ENCODE assay signal across 23 cellular contexts in the genomic region with DNA sequence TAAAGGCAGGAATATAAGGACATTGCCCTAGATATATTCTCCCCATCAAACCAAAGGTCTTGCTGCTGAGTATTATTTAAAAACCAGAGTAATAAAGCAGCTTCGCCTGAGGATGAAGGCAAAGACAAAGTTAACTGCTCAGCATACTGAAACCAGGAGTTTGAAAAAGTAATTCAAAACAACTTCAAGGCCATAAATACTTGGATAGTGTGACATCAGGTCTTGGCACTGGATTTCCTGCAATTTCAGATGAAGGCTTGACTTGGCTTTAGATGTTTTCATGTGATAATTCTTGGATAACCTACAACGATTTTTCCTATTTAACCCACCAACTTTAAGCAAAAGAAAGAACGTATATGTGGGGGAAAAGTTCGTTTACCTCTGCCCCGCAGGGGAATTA. TPM values are rescaled to one million over a fixed set of nuclear protein-coding genes. Genes with fewer than 3 reads are reported as not detected.
DNase-seq lines count a peak whose midpoint lies in the region; ATAC-seq, FAIRE-seq and TF ChIP-seq lines count a peak whose summit lies in the region.
"Had no signal": no experiment of that assay in that cellular context is flagged by ENCODE, and none has a peak within 500 bp of the region (broad histone marks: within the 10 kb centered on the region; RNA-seq: fewer than 3 reads in every experiment).

No MANE protein-coding gene starts in this region.

- peaks cover 34% of the 10 kb centered on the region for H3K4me1 Mint-ChIP-seq in CD4-positive, alpha-beta T cell (ENCODE audit: low read depth)

- H3K36me3 Mint-ChIP-seq in CD4-positive, alpha-beta T cell (ENCODE audit: low read depth) = peaks cover 71% of the 10 kb centered on the region

- H3K27me3 Mint-ChIP-seq in CD4-positive, alpha-beta T cell = no peaks in the 10 kb centered on the region
- H3K27me3 Mint-ChIP-seq: dendritic cell treated with granulocyte-macrophage colony-stimulating factor and Interleukin-4, amounts not matched to agents 40 ng/mL and 50 ng/mL, for 4 days; stimulated activated memory B cell treated with anti-CD40 and anti-IgM and Interleukin-4, amounts not matched to agents 10 μg/mL and 1 μg/mL and 100 μg/mL, for 72 hours had no signal

- H3K4me3 ChIP-seq in adrenal gland = no peak overlapping the region
- no peak overlapping the region for H3K4me3 ChIP-seq in stomach
- H3K4me3 ChIP-seq: cardiac muscle cell, gastroesophageal sphincter had no signal

- intact Hi-C loops in CD4-positive, alpha-beta T cell (cut with DNase I, micrococcal nuclease) = no loop called here
- intact Hi-C loops in adrenal gland (cut with DNase I) (no loop called here), stomach (cut with DNase I; ENCODE audit: low total_unique reads) (no loop called here)

- TF ChIP-seq EP300 in stomach (IDR thresholded peaks at IDR 0.05) = no peak

- H3K27ac Mint-ChIP-seq in CD4-positive, alpha-beta T cell = peak overlapping the region; percentile 42
- H3K27ac Mint-ChIP-seq: dendritic cell treated with granulocyte-macrophage colony-stimulating factor and Interleukin-4, amounts not matched to agents 40 ng/mL and 50 ng/mL, for 4 days had no signal

- CTCF ChIA-PET in CD4-positive, alpha-beta T cell (lab: Charles Lee) = no interaction called here

- FAIRE-seq in H54 (lab: Jason Lieb, UNC) = peak; percentile 57
- FAIRE-seq: endothelial cell of umbilical vein, HTR-8/SVneo had no signal

- POLR2A ChIA-PET in CD4-positive, alpha-beta T cell (lab: Charles Lee) = interaction anchor here (1.7 kb wide), 1 partner anchor 8 kb away, joined by 4 read pairs; no protein-coding TSS in a partner anchor

- H3K4me3 Mint-ChIP-seq in CD4-positive, alpha-beta T cell = no peak overlapping the region
- H3K4me3 Mint-ChIP-seq: activated T-helper 1 cell treated with anti-CD3 and anti-CD28 coated beads, Interleukin-12 subunit alpha, Interleukin-12 subunit beta, Interleukin-2, Interleukin-4 antibody, amounts not matched to agents 30 ng/mL and 10 ng/mL and 1 ng/mL, durations not matched to agents 14 hours and 24 hours and 36 hours; dendritic cell treated with granulocyte-macrophage colony-stimulating factor and Interleukin-4, amounts not matched to agents 40 ng/mL and 50 ng/mL, for 4 days; naive thymus-derived CD8-positive, alpha-beta T cell; stimulated activated memory B cell treated with anti-CD40 and anti-IgM and Interleukin-4, amounts not matched to agents 10 μg/mL and 1 μg/mL and 100 μg/mL, for 72 hours had no signal

- H3K9me3 Mint-ChIP-seq in CD4-positive, alpha-beta T cell = no peaks in the 10 kb centered on the region
- H3K9me3 Mint-ChIP-seq: activated T-helper 1 cell treated with anti-CD3 and anti-CD28 coated beads, Interleukin-12 subunit alpha, Interleukin-12 subunit beta, Interleukin-2, Interleukin-4 antibody, amounts not matched to agents 30 ng/mL and 10 ng/mL and 1 ng/mL, durations not matched to agents 14 hours and 24 hours and 36 hours; dendritic cell treated with granulocyte-macrophage colony-stimulating factor and Interleukin-4, amounts not matched to agents 40 ng/mL and 50 ng/mL, for 4 days; naive thymus-derived CD8-positive, alpha-beta T cell; stimulated activated memory B cell treated with anti-CD40 and anti-IgM and Interleukin-4, amounts not matched to agents 10 μg/mL and 1 μg/mL and 100 μg/mL, for 72 hours had no signal

- no peak for DNase-seq in CD4-positive, alpha-beta T cell
- DNase-seq in H54 (ENCODE audit: insufficient read length, low spot score) (no peak), adrenal gland (peak in 3 of 7 donors; percentile 33 to 64 (median 52)), left kidney (ENCODE audit: low read depth, low spot score) (peak; percentile 43), GM20000 (ENCODE audit: low spot score) (no peak), stomach (no peak), putamen (ENCODE audit: low spot score) (no peak)
- DNase-seq: activated CD4-positive, CD25-positive, alpha-beta regulatory T cell treated with anti-CD3 and anti-CD28 coated beads, Interleukin-2, amount 50 U/mL, for 72 hours; amygdala; DMS79 treated with DMSO at 0.1 percent for 48 hours; HCEC 1CT; mesendoderm; naive thymus-derived CD8-positive, alpha-beta T cell; NCI-H1105; NCI-H2081; NCI-H446 treated with DMSO at 0.1 percent for 48 hours had no signal

- no peak for ATAC-seq in CD4-positive, alpha-beta T cell (ENCODE audit: poor library complexity)
- ATAC-seq: gastroesophageal sphincter; naive thymus-derived CD8-positive, alpha-beta T cell; stimulated activated memory B cell treated with anti-CD40 and anti-IgM and Interleukin-4, amounts not matched to agents 10 μg/mL and 1 μg/mL and 100 μg/mL, for 72 hours had no signal

- H3K4me1 ChIP-seq in adrenal gland (replicated peaks in 1 of 2) (peaks cover 4 to 50% of the 10 kb centered on the region in 2 donors), stomach (peaks cover 9 to 56% (median 17%) of the 10 kb centered on the region in 4 donors)

- no peaks in the 10 kb centered on the region for H3K9me3 ChIP-seq in CD4-positive, alpha-beta T cell (ENCODE audit: control insufficient read depth, low read length)
- H3K9me3 ChIP-seq in adrenal gland (replicated peaks in 1 of 3) (no peaks in the 10 kb centered on the region), stomach (no peaks in the 10 kb centered on the region)
- H3K9me3 ChIP-seq: gastroesophageal sphincter had no signal

- 30 to 52% (median 37%) methylated on average over 5 of the region's 5 CpGs for WGBS in adrenal gland, 4 donors
- 61 to 79% (median 77%) methylated on average over 5 of the region's 5 CpGs for WGBS in stomach, 5 donors

- TF ChIP-seq POLR2A in H54 (IDR thresholded peaks at IDR 0.05; ENCODE audit: low read depth, low read length) (no peak), adrenal gland (IDR thresholded peaks at IDR 0.05) (peak in 1 of 2 donors; percentile 27), stomach (IDR thresholded peaks at IDR 0.05) (no peak)

- peaks cover 0 to 38% of the 10 kb centered on the region in 2 donors for H3K36me3 ChIP-seq in adrenal gland (replicated peaks in 1 of 2)
- peaks cover 20 to 67% (median 63%) of the 10 kb centered on the region in 4 donors for H3K36me3 ChIP-seq in stomach

- H3K27me3 ChIP-seq in CD4-positive, alpha-beta T cell (ENCODE audit: control insufficient read depth, insufficient read depth, low read length) = no peaks in the 10 kb centered on the region
- H3K27me3 ChIP-seq in adrenal gland (no peaks in the 10 kb centered on the region), stomach (no peaks in the 10 kb centered on the region)
- H3K27me3 ChIP-seq: cardiac muscle cell, gastroesophageal sphincter had no signal

- no peak for TF ChIP-seq CTCF in CD4-positive, alpha-beta T cell (IDR thresholded peaks at IDR 0.05)
- TF ChIP-seq CTCF in adrenal gland (IDR thresholded peaks at IDR 0.05) = no peak
- no peak for TF ChIP-seq CTCF in GM20000 (IDR thresholded peaks at IDR 0.05; ENCODE audit: extremely low read depth, missing control alignments)
- TF ChIP-seq CTCF in stomach (IDR thresholded peaks at IDR 0.05) = no peak

- no peak overlapping the region for H3K27ac ChIP-seq in CD4-positive, alpha-beta T cell (ENCODE audit: low read depth, low read length)
- H3K27ac ChIP-seq in adrenal gland (peak overlapping the region; percentile 2 to 53 (median 36)), stomach (no peak overlapping the region)
- H3K27ac ChIP-seq: cardiac muscle cell, gastroesophageal sphincter had no signal

RNA-seq across cellular contexts. Expression of gene SOD1, which starts 10.6 kb away (rescaled TPM):
- 100 to 1,000 TPM; 158 to 161 TPM for total RNA-seq in CD4-positive, alpha-beta T cell
- 100 to 1,000 TPM; 370 to 643 (median 493) TPM for total RNA-seq in adrenal gland
- polyA plus RNA-seq in adrenal gland = 1,000 to 10,000 TPM in 2 of 3 donors, 100 to 1,000 TPM in 1; 361 to 1,287 (median 1,018) TPM
- 100 to 1,000 TPM in 2 of 5 donors, 10 to 100 TPM in 3; 45.5 to 219 (median 78.1) TPM for total RNA-seq in stomach
- polyA plus RNA-seq in stomach = 100 to 1,000 TPM; 294 to 358 (median 350) TPM

Comparison
In these comparisons a context has a peak if more than half of its experiments do, and no peak if none do; other contexts are left out.
1. H3K27ac ChIP-seq: peak in adrenal gland (5 of 5); none in CD4-positive, alpha-beta T cell (single experiment) and stomach (0 of 5).